13 cellular contexts compared by ENCODE assay signal in the genomic region with DNA sequence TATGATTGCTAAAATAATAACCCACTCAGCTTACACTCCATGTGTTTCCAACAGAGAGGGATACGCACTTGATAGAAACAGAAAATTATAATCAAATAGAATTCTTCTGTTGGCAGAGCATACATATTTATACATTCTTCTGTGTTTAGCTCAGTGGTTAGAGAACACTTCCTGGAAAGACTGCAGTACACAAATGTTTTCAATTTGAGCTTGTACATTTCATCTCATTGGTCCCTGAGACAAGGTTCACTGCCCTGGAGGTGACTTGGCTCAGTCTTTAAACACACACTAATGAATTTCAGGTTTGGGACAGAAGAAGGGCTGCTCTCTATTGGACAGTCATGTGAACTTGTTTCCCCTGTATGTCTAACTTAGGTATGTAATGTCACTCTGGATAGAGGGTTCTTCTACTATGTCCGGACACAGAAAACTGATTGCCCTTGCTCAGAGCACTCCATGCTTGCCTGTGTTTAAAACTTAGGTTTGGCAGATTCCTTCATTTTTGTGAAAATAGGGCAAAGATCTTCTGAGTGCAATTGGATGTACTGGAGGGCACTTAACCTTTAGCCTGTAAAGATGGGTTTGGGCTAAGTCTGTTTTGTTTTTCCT. TPM values are rescaled to one million over a fixed set of nuclear protein-coding genes. Genes with fewer than 3 reads are reported as not detected.
DNase-seq lines count a peak whose midpoint lies in the region; TF ChIP-seq lines count a peak whose summit lies in the region.
"Had no signal": no experiment of that assay in that cellular context is flagged by ENCODE, and none has a peak within 500 bp of the region (broad histone marks: within the 10 kb centered on the region; RNA-seq: fewer than 3 reads in every experiment).

No MANE protein-coding gene starts in this region.

- peaks cover 4% of the 10 kb centered on the region for H3K4me1 ChIP-seq in testis

- H3K27ac Mint-ChIP-seq in HFFc6 (peak overlapping the region; percentile 66), mesothelial cell of epicardium (peak overlapping the region; percentile 18)

- no peak overlapping the region for H3K4me3 ChIP-seq in testis

- H3K36me3 Mint-ChIP-seq in HFFc6 (ENCODE audit: low read depth) = no peaks in the 10 kb centered on the region
- H3K36me3 Mint-ChIP-seq in mesothelial cell of epicardium = peaks cover 2% of the 10 kb centered on the region

- TF ChIP-seq CTCF in HFFc6 (IDR thresholded peaks at IDR 0.05) (no peak), mesothelial cell of epicardium (IDR thresholded peaks at IDR 0.05; ENCODE audit: unreplicated experiment) (no peak), testis (IDR thresholded peaks at IDR 0.05) (no peak)

- intact Hi-C loops in testis (cut with DNase I; ENCODE audit: low total_unique reads) = no loop called here

- H3K27me3 Mint-ChIP-seq in HFFc6 (ENCODE audit: insufficient read depth) (no peaks in the 10 kb centered on the region; the same call in 1 of the 2 replicates), mesothelial cell of epicardium (ENCODE audit: low read depth) (no peaks in the 10 kb centered on the region)

- no peaks in the 10 kb centered on the region for H3K27me3 ChIP-seq in testis

- H3K4me3 Mint-ChIP-seq in HFFc6 (peak overlapping the region; percentile 41), mesothelial cell of epicardium (no peak overlapping the region)

- TF ChIP-seq POLR2A in testis (IDR thresholded peaks at IDR 0.05) = no peak

- no peaks in the 10 kb centered on the region for H3K9me3 ChIP-seq in testis

- WGBS in testis, 2 donors = 41 to 47% methylated on average over 2 of the region's 2 CpGs

- no peaks in the 10 kb centered on the region for H3K36me3 ChIP-seq in testis (ENCODE audit: low read depth, missing control alignments)

- peaks cover 32% of the 10 kb centered on the region for H3K4me1 Mint-ChIP-seq in HFFc6 (ENCODE audit: low read depth)
- peaks cover 9% of the 10 kb centered on the region for H3K4me1 Mint-ChIP-seq in mesothelial cell of epicardium

- DNase-seq in AG08395 (ENCODE audit: low spot score) = peak; percentile 75
- peak; percentile 64 for DNase-seq in HFFc6
- peak; percentile 7 to 27 for DNase-seq in dermis microvascular lymphatic vessel endothelial cell (ENCODE audit: low read depth in 2 of 2)
- DNase-seq in mesothelial cell of epicardium (ENCODE audit: low spot score in 2 of 2, unreplicated experiment in 2 of 2) = no peak
- DNase-seq in stimulated activated CD4-positive, alpha-beta T cell treated with anti-CD3 and anti-CD28 coated beads, Interleukin-4, amount 100 ng/mL, for 4 hours = no peak
- no peak for DNase-seq in NCI-H187 treated with DMSO at 0.1 percent for 48 hours (lab: John Stamatoyannopoulos, UW)
- DNase-seq in NK-92 (lab: John Stamatoyannopoulos, UW; ENCODE audit: unreplicated experiment) = no peak
- DNase-seq in testis = no peak
- DNase-seq: cortex of kidney; NCI-H1092 treated with DMSO at 0.1 percent for 48 hours; occipital lobe; stimulated activated CD4-positive, alpha-beta T cell treated with anti-CD3 and anti-CD28 coated beads, Interleukin-4, amount 100 ng/mL, for 1 hour had no signal

- H3K27ac ChIP-seq in testis = no peak overlapping the region
- H3K27ac ChIP-seq: C4-2B had no signal

- H3K9me3 Mint-ChIP-seq in HFFc6 (no peaks in the 10 kb centered on the region), mesothelial cell of epicardium (no peaks in the 10 kb centered on the region)

RNA-seq across cellular contexts. Expression of gene PROX2, which starts 22.9 kb away (rescaled TPM):
- not detected for total RNA-seq in HFFc6 (2021; fragmentation: NEBNext Ultra II Directional; extraction: Animal tissue kit (Norgen Biotek cat#: 25700))
- total RNA-seq in dermis microvascular lymphatic vessel endothelial cell (not detected in 2 replicates), mesothelial cell of epicardium (not detected in 3 replicates), testis (under 1 TPM; 0.06 to 0.08 TPM)
- 0.08 TPM for polyA plus RNA-seq in testis (ENCODE audit: insufficient read depth, low read depth, low replicate concordance)
- total RNA-seq: occipital lobe had no signal

RNA-seq across cellular contexts. Expression of gene DLST, which starts 28.7 kb away (rescaled TPM):
- 100 to 1,000 TPM in 5 of 6 experiments, 10 to 100 TPM in 1; 97.5 to 118 (median 109) TPM for total RNA-seq in HFFc6 (2021; fragmentation: NEBNext Ultra II Directional; extraction: Animal tissue kit (Norgen Biotek cat#: 25700))
- 41.5 and 49.9 TPM in 2 replicates for total RNA-seq in dermis microvascular lymphatic vessel endothelial cell
- 74.4 to 81.5 TPM (median 79.7 TPM) in 3 replicates for total RNA-seq in mesothelial cell of epicardium
- 10 to 100 TPM; 82.0 to 98.1 TPM for total RNA-seq in testis
- polyA plus RNA-seq in testis (ENCODE audit: insufficient read depth, low read depth, low replicate concordance) = 82.8 TPM

Comparison
In these comparisons a context has a peak if more than half of its experiments do, and no peak if none do; other contexts are left out.
1. DNase-seq: peak in AG08395 (single experiment), HFFc6 (single experiment) and dermis microvascular lymphatic vessel endothelial cell (2 of 2); none in mesothelial cell of epicardium (0 of 2), stimulated activated CD4-positive, alpha-beta T cell treated with anti-CD3 and anti-CD28 coated beads, Interleukin-4, amount 100 ng/mL, for 4 hours (0 of 2), NCI-H187 treated with DMSO at 0.1 percent for 48 hours (single experiment), NK-92 (single experiment) and testis (single experiment).